In the genomic region with DNA sequence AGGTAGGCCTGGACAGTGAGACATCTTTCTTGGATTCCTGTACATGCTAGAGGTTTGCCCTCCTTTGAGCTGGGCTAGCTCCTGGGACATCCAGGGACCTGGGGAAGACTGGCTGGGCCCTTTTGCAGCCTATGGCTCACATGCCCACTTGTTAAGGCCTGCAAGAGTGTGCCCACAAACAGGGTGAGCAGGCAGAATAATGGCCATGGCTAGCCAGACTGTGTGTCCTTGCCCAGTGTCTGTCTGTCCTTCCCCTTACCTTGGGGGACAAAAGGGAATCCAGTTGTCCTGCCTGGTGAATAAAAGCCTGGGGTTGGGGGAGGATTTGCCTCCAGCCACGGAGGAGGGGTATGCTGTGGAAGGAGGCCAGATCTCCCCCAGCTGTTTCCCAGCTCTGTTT, we compare ENCODE assay signal across 9 cellular contexts. TPM values are rescaled to one million over a fixed set of nuclear protein-coding genes. Genes with fewer than 3 reads are reported as not detected.
A peak's percentile ranks its signal among the peaks of the same experiment; 100 is the strongest.
DNase-seq lines count a peak whose midpoint lies in the region; ATAC-seq lines count a peak whose summit lies in the region.
"Had no signal": no experiment of that assay in that cellular context is flagged by ENCODE, and none has a peak within 500 bp of the region (broad histone marks: within the 10 kb centered on the region; RNA-seq: fewer than 3 reads in every experiment).

No MANE protein-coding gene starts in this region.

- H3K9me3 ChIP-seq in right cardiac atrium (ENCODE audit: control insufficient read depth, low read length) = no peaks in the 10 kb centered on the region
- H3K9me3 ChIP-seq in CD4-positive, alpha-beta memory T cell (ENCODE audit: control insufficient read depth in 1 of 2, low read length in 2 of 2) = no peaks in the 10 kb centered on the region

- WGBS in right cardiac atrium = 47% methylated on average over 1 of the region's 1 CpG

- H3K4me1 Mint-ChIP-seq in T-helper 2 cell treated with Interferon-gamma antibody and Interleukin-4, amounts not matched to agents 5 μg/mL and 100 μg/mL, for 36 hours (ENCODE audit: low read depth) = peaks cover 29% of the 10 kb centered on the region
- peaks cover 40% of the 10 kb centered on the region for H3K4me1 Mint-ChIP-seq in activated CD4-positive, alpha-beta memory T cell treated with anti-CD3 and anti-CD28 coated beads for 36 hours (ENCODE audit: low read depth)
- H3K4me1 Mint-ChIP-seq in stimulated activated effector memory CD8-positive, alpha-beta T cell treated with anti-CD3 and anti-CD28 coated beads, Interleukin-12 subunit alpha, Interleukin-12 subunit beta, amount 100 ng/mL, for 72 hours = peaks cover 57% of the 10 kb centered on the region
- H3K4me1 Mint-ChIP-seq in CD4-positive, alpha-beta memory T cell = peaks cover 22 to 47% (median 36%) of the 10 kb centered on the region in 4 donors

- peak overlapping the region; percentile 8 for H3K4me3 Mint-ChIP-seq in T-helper 2 cell treated with Interferon-gamma antibody and Interleukin-4, amounts not matched to agents 5 μg/mL and 100 μg/mL, for 36 hours
- H3K4me3 Mint-ChIP-seq in activated CD4-positive, alpha-beta memory T cell treated with anti-CD3 and anti-CD28 coated beads for 36 hours = no peak overlapping the region
- peak overlapping the region; percentile 69 for H3K4me3 Mint-ChIP-seq in stimulated activated effector memory CD8-positive, alpha-beta T cell treated with anti-CD3 and anti-CD28 coated beads, Interleukin-12 subunit alpha, Interleukin-12 subunit beta, amount 100 ng/mL, for 72 hours
- peak overlapping the region in 3 of 8 donors; percentile 13 to 82 (median 44) for H3K4me3 Mint-ChIP-seq in CD4-positive, alpha-beta memory T cell

- H3K9me3 Mint-ChIP-seq in T-helper 2 cell treated with Interferon-gamma antibody and Interleukin-4, amounts not matched to agents 5 μg/mL and 100 μg/mL, for 36 hours = no peaks in the 10 kb centered on the region
- no peaks in the 10 kb centered on the region for H3K9me3 Mint-ChIP-seq in activated CD4-positive, alpha-beta memory T cell treated with anti-CD3 and anti-CD28 coated beads for 36 hours
- no peaks in the 10 kb centered on the region for H3K9me3 Mint-ChIP-seq in stimulated activated effector memory CD8-positive, alpha-beta T cell treated with anti-CD3 and anti-CD28 coated beads, Interleukin-12 subunit alpha, Interleukin-12 subunit beta, amount 100 ng/mL, for 72 hours
- H3K9me3 Mint-ChIP-seq in CD4-positive, alpha-beta memory T cell = no peaks in the 10 kb centered on the region

- H3K4me3 ChIP-seq in right cardiac atrium (ENCODE audit: low read length) = no peak overlapping the region
- no peak overlapping the region for H3K4me3 ChIP-seq in CD4-positive, alpha-beta memory T cell (ENCODE audit: low read length in 2 of 2)

- intact Hi-C loops in activated CD4-positive, alpha-beta memory T cell treated with anti-CD3 and anti-CD28 coated beads for 36 hours (cut with micrococcal nuclease) = loop anchor here (5.0 kb wide), 2 partner anchors 77 to 123 kb away; no protein-coding TSS in a partner anchor
- intact Hi-C loops in right cardiac atrium (cut with DNase I) = loop anchor here in 3 of 4 donors (5.0 kb wide), 2 partner anchors 52 to 57 kb away; no protein-coding TSS in a partner anchor
- intact Hi-C loops in CD4-positive, alpha-beta memory T cell (cut with micrococcal nuclease) = loop anchor here (1.0 to 5.0 kb wide), 3 partner anchors 74 to 213 kb away; partner anchors contain the start of gene UBE2D2

- H3K4me1 ChIP-seq in right cardiac atrium (ENCODE audit: control insufficient read depth, insufficient read depth, low read length) = peaks cover 19% of the 10 kb centered on the region
- peaks cover 24% of the 10 kb centered on the region for H3K4me1 ChIP-seq in CD4-positive, alpha-beta memory T cell (ENCODE audit: insufficient read depth, low read length)

- H3K36me3 Mint-ChIP-seq in T-helper 2 cell treated with Interferon-gamma antibody and Interleukin-4, amounts not matched to agents 5 μg/mL and 100 μg/mL, for 36 hours (ENCODE audit: low read depth) = peaks cover 10% of the 10 kb centered on the region
- peaks cover 6% of the 10 kb centered on the region for H3K36me3 Mint-ChIP-seq in activated CD4-positive, alpha-beta memory T cell treated with anti-CD3 and anti-CD28 coated beads for 36 hours
- H3K36me3 Mint-ChIP-seq in stimulated activated effector memory CD8-positive, alpha-beta T cell treated with anti-CD3 and anti-CD28 coated beads, Interleukin-12 subunit alpha, Interleukin-12 subunit beta, amount 100 ng/mL, for 72 hours = peaks cover 66% of the 10 kb centered on the region
- H3K36me3 Mint-ChIP-seq in CD4-positive, alpha-beta memory T cell = peaks cover 4 to 8% of the 10 kb centered on the region in 2 donors

- H3K27me3 Mint-ChIP-seq in T-helper 2 cell treated with Interferon-gamma antibody and Interleukin-4, amounts not matched to agents 5 μg/mL and 100 μg/mL, for 36 hours (ENCODE audit: low read depth) = no peaks in the 10 kb centered on the region
- no peaks in the 10 kb centered on the region for H3K27me3 Mint-ChIP-seq in activated CD4-positive, alpha-beta memory T cell treated with anti-CD3 and anti-CD28 coated beads for 36 hours
- no peaks in the 10 kb centered on the region for H3K27me3 Mint-ChIP-seq in CD4-positive, alpha-beta memory T cell

- CTCF ChIA-PET in activated CD4-positive, alpha-beta memory T cell treated with anti-CD3 and anti-CD28 coated beads for 36 hours (lab: Charles Lee) = interaction anchor here (0.8 to 8.8 kb wide), 11 partner anchors 16 to 219 kb away, joined by 3 to 145 read pairs (median 6); no protein-coding TSS in a partner anchor
- CTCF ChIA-PET in CD4-positive, alpha-beta memory T cell (lab: Charles Lee; ENCODE audit: partially characterized antibody) = interaction anchor here (0.9 to 8.6 kb wide), 21 partner anchors 9 to 232 kb away, joined by 3 to 151 read pairs (median 4); partner anchors contain the start of gene CXXC5

- POLR2A ChIA-PET in activated CD4-positive, alpha-beta memory T cell treated with anti-CD3 and anti-CD28 coated beads for 36 hours (lab: Charles Lee) = interaction anchor here (1.2 to 1.4 kb wide), 2 partner anchors 111 to 130 kb away, joined by 3 to 4 read pairs; no protein-coding TSS in a partner anchor
- POLR2A ChIA-PET in CD4-positive, alpha-beta memory T cell (lab: Charles Lee; ENCODE audit: partially characterized antibody) = interaction anchor here (0.9 to 4.7 kb wide), 9 partner anchors 8 to 131 kb away, joined by 3 to 28 read pairs (median 6); partner anchors contain the start of genes CXXC5 and UBE2D2

- DNase-seq in T-helper 2 cell treated with Interferon-gamma antibody and Interleukin-4, amounts not matched to agents 5 μg/mL and 100 μg/mL, for 36 hours (ENCODE audit: low spot score) = no peak
- DNase-seq in T-helper 2 cell (no peak), right cardiac atrium (no peak), NCI-H1092 (lab: John Stamatoyannopoulos, UW) (no peak)
- no peak for DNase-seq in activated CD4-positive, alpha-beta memory T cell treated with anti-CD3 and anti-CD28 coated beads for 36 hours
- DNase-seq in stimulated activated effector memory CD8-positive, alpha-beta T cell treated with anti-CD3 and anti-CD28 coated beads, Interleukin-12 subunit alpha, Interleukin-12 subunit beta, amount 100 ng/mL, for 72 hours (ENCODE audit: low spot score in 2 of 2) = peak in 1 of 2 donors; percentile 54
- DNase-seq in CD4-positive, alpha-beta memory T cell = no peak
- DNase-seq: cortex of kidney had no signal

- peak overlapping the region; percentile 78 for H3K27ac Mint-ChIP-seq in T-helper 2 cell treated with Interferon-gamma antibody and Interleukin-4, amounts not matched to agents 5 μg/mL and 100 μg/mL, for 36 hours
- peak overlapping the region; percentile 65 for H3K27ac Mint-ChIP-seq in activated CD4-positive, alpha-beta memory T cell treated with anti-CD3 and anti-CD28 coated beads for 36 hours
- H3K27ac Mint-ChIP-seq in stimulated activated effector memory CD8-positive, alpha-beta T cell treated with anti-CD3 and anti-CD28 coated beads, Interleukin-12 subunit alpha, Interleukin-12 subunit beta, amount 100 ng/mL, for 72 hours = peak overlapping the region; percentile 96
- H3K27ac Mint-ChIP-seq in CD4-positive, alpha-beta memory T cell = peak overlapping the region in 3 of 7 donors; percentile 28 to 52 (median 29)

- ATAC-seq in right cardiac atrium (no peak), GM19455 (IDR thresholded peaks at IDR 0.05; ENCODE audit: unreplicated experiment) (no peak)
- no peak for ATAC-seq in stimulated activated effector memory CD8-positive, alpha-beta T cell treated with anti-CD3 and anti-CD28 coated beads, Interleukin-12 subunit alpha, Interleukin-12 subunit beta, amount 100 ng/mL, for 72 hours

- no peaks in the 10 kb centered on the region for H3K36me3 ChIP-seq in CD4-positive, alpha-beta memory T cell (ENCODE audit: insufficient read depth, low read length)

- peak overlapping the region; percentile 13 for H3K27ac ChIP-seq in right cardiac atrium (ENCODE audit: low read length)
- H3K27ac ChIP-seq in CD4-positive, alpha-beta memory T cell (ENCODE audit: low read depth, low read length) = no peak overlapping the region

- H3K27me3 ChIP-seq in right cardiac atrium (ENCODE audit: control insufficient read depth, insufficient read depth) = no peaks in the 10 kb centered on the region
- H3K27me3 ChIP-seq in CD4-positive, alpha-beta memory T cell (ENCODE audit: insufficient read depth, low read length) = no peaks in the 10 kb centered on the region

RNA-seq across cellular contexts. Expression of gene CXXC5, which starts 13.0 kb away (rescaled TPM):
- total RNA-seq in activated CD4-positive, alpha-beta memory T cell treated with anti-CD3 and anti-CD28 coated beads for 36 hours = 1 to 10 TPM in 1 of 2 experiments, under 1 TPM in 1; 0.82 to 1.0 TPM
- 10 to 100 TPM; 33.9 to 70.5 (median 55.9) TPM for total RNA-seq in right cardiac atrium
- 47.5 TPM for polyA plus RNA-seq in right cardiac atrium
- 1 to 10 TPM; 1.6 to 3.6 TPM for total RNA-seq in CD4-positive, alpha-beta memory T cell
- 1 to 10 TPM; 2.7 to 5.5 TPM for polyA plus RNA-seq in CD4-positive, alpha-beta memory T cell

Comparison
In these comparisons a context has a peak if more than half of its experiments do, and no peak if none do; other contexts are left out.
1. RNA of gene CXXC5, which starts 13.0 kb away (total RNA-seq): 33.9 to 70.5 TPM in right cardiac atrium; 1.6 to 3.6 TPM in CD4-positive, alpha-beta memory T cell and 0.82 to 1.0 TPM in activated CD4-positive, alpha-beta memory T cell treated with anti-CD3 and anti-CD28 coated beads for 36 hours; every median in the first group is over 4 times any median in the second.